In genomic region chr7:108598153-108598552, GRCh38 we compare ENCODE assay signal across 17 cellular contexts. TPM values are rescaled to one million over a fixed set of nuclear protein-coding genes. Genes with fewer than 3 reads are reported as not detected.
DNase-seq lines count a peak whose midpoint lies in the region; ATAC-seq and TF ChIP-seq lines count a peak whose summit lies in the region.
"Had no signal": no experiment of that assay in that cellular context is flagged by ENCODE, and none has a peak within 500 bp of the region (broad histone marks: within the 10 kb centered on the region; RNA-seq: fewer than 3 reads in every experiment).

No MANE protein-coding gene starts in this region.

- H3K4me3 Mint-ChIP-seq in endodermal cell, result no peak overlapping the region
- H3K4me3 Mint-ChIP-seq: activated naive CD4-positive, alpha-beta T cell treated with anti-CD3 and anti-CD28 coated beads for 36 hours; CD4-positive, alpha-beta memory T cell had no signal

- H3K23ac ChIP-seq in mesenchymal stem cell (ENCODE audit: low read length in 2 of 2), result no peak overlapping the region

- no peak overlapping the region for H3K27ac Mint-ChIP-seq in endodermal cell
- H3K27ac Mint-ChIP-seq: activated naive CD4-positive, alpha-beta T cell treated with anti-CD3 and anti-CD28 coated beads for 36 hours; CD4-positive, alpha-beta memory T cell had no signal

- in situ Hi-C loops in ACHN (cut with HindIII; ENCODE audit: low pct_ligation_motif_present, low pct_unique_long_range_greater_than_20kb, low sequenced_read_pairs), result no loop called here

- H3K4me1 ChIP-seq in endodermal cell (ENCODE audit: control insufficient read depth, insufficient read depth, low read length) (no peaks in the 10 kb centered on the region), right lobe of liver (no peaks in the 10 kb centered on the region), mesenchymal stem cell (ENCODE audit: control insufficient read depth, insufficient read depth, low read depth, low read length) (no peaks in the 10 kb centered on the region)
- H3K4me1 ChIP-seq: heart right ventricle, psoas muscle had no signal

- peak overlapping the region; percentile 44 for H3K27ac ChIP-seq in endodermal cell (ENCODE audit: low read depth, low read length)
- no peak overlapping the region for H3K27ac ChIP-seq in right lobe of liver
- H3K27ac ChIP-seq in mesenchymal stem cell (ENCODE audit: low read length, poor library complexity, severe bottlenecking), result no peak overlapping the region
- H3K27ac ChIP-seq: heart right ventricle, psoas muscle had no signal

- ATAC-seq in GM19397 (IDR thresholded peaks at IDR 0.05; ENCODE audit: unreplicated experiment) (no peak), right lobe of liver (no peak)
- ATAC-seq: esophagus mucosa, heart right ventricle, psoas muscle had no signal

- no peak overlapping the region for H2AK5ac ChIP-seq in mesenchymal stem cell (ENCODE audit: low read length, severe bottlenecking)

- H2BK120ac ChIP-seq in mesenchymal stem cell (ENCODE audit: low read depth, low read length), result no peak overlapping the region

- 73% methylated on average over 2 of the region's 2 CpGs; no CpG with 5 or more reads in 1 of the 2 experiments for WGBS in endodermal cell (ENCODE audit: insufficient coverage in 1 of 2, insufficient read length in 1 of 2), 2 experiments
- WGBS in right lobe of liver (ENCODE audit: insufficient coverage, low coverage, low lambda C conversion rate, missing lambda C conversion rate), result 87% methylated on average over 2 of the region's 2 CpGs
- 25% methylated on average over 1 of the region's 2 CpGs for WGBS in mesenchymal stem cell

- H4K91ac ChIP-seq in mesenchymal stem cell (ENCODE audit: low read length), result no peak overlapping the region

- H3K14ac ChIP-seq in mesenchymal stem cell (ENCODE audit: low read length in 2 of 2), result no peak overlapping the region

- no peak overlapping the region for H2BK12ac ChIP-seq in mesenchymal stem cell (ENCODE audit: low read length in 2 of 2)

- H3K9me3 ChIP-seq in endodermal cell (ENCODE audit: control insufficient read depth, low read length) (no peaks in the 10 kb centered on the region), right lobe of liver (no peaks in the 10 kb centered on the region), mesenchymal stem cell (ENCODE audit: control insufficient read depth, low read length) (no peaks in the 10 kb centered on the region)
- H3K9me3 ChIP-seq: heart right ventricle, psoas muscle had no signal

- intact Hi-C loops in right lobe of liver (cut with DNase I), result no loop called here

- H3K36me3 ChIP-seq in endodermal cell (ENCODE audit: control insufficient read depth, insufficient read depth, low read length), result no peaks in the 10 kb centered on the region
- H3K36me3 ChIP-seq in right lobe of liver, result no peaks in the 10 kb centered on the region
- H3K36me3 ChIP-seq in mesenchymal stem cell (ENCODE audit: control insufficient read depth in 1 of 2, insufficient read depth in 2 of 2, low read depth in 1 of 2, low read length in 2 of 2), result no peaks in the 10 kb centered on the region
- H3K36me3 ChIP-seq: heart right ventricle had no signal

- no peak overlapping the region for H2AFZ ChIP-seq in mesenchymal stem cell (ENCODE audit: low read depth, low read length)

- no peak overlapping the region for H3K18ac ChIP-seq in mesenchymal stem cell (ENCODE audit: low read depth in 1 of 2, low read length in 2 of 2)

- TF ChIP-seq POLR2A in right lobe of liver (IDR thresholded peaks at IDR 0.05), result no peak

- peaks cover 5% of the 10 kb centered on the region for H3K27me3 Mint-ChIP-seq in endodermal cell (ENCODE audit: insufficient read depth)

- H3K36me3 Mint-ChIP-seq in endodermal cell (ENCODE audit: low read depth), result no peaks in the 10 kb centered on the region
- H3K36me3 Mint-ChIP-seq: CD4-positive, alpha-beta memory T cell had no signal

- H3K4me3 ChIP-seq in endodermal cell (ENCODE audit: low read length) (no peak overlapping the region), right lobe of liver (no peak overlapping the region), mesenchymal stem cell (ENCODE audit: insufficient read depth in 1 of 2, low read depth in 1 of 2, low read length in 2 of 2) (no peak overlapping the region)
- H3K4me3 ChIP-seq: heart right ventricle, psoas muscle had no signal

- no peaks in the 10 kb centered on the region for H3K9me3 Mint-ChIP-seq in endodermal cell
- H3K9me3 Mint-ChIP-seq: activated naive CD4-positive, alpha-beta T cell treated with anti-CD3 and anti-CD28 coated beads for 36 hours; CD4-positive, alpha-beta memory T cell had no signal

- H2BK5ac ChIP-seq in mesenchymal stem cell (ENCODE audit: low read depth, low read length, poor library complexity, severe bottlenecking), result no peak overlapping the region

- H3K9ac ChIP-seq in endodermal cell (ENCODE audit: extremely low read depth, low read length, poor library complexity, severe bottlenecking) (no peak overlapping the region), mesenchymal stem cell (ENCODE audit: low read length) (no peak overlapping the region)

- H3K4ac ChIP-seq in mesenchymal stem cell (ENCODE audit: low read depth in 1 of 2, low read length in 2 of 2), result no peak overlapping the region

- TF ChIP-seq CTCF in endodermal cell (conservative IDR thresholded peaks at IDR 0.05) (no peak), right lobe of liver (IDR thresholded peaks at IDR 0.05) (no peak)

- no peak overlapping the region for H2BK15ac ChIP-seq in mesenchymal stem cell (ENCODE audit: low read depth, poor library complexity, severe bottlenecking)

- H4K8ac ChIP-seq in mesenchymal stem cell (ENCODE audit: low read length), result no peak overlapping the region

- DNase-seq in COR-L47 (lab: John Stamatoyannopoulos, UW), result peak; percentile 47
- peak; percentile 51 for DNase-seq in NCI-H146 (lab: John Stamatoyannopoulos, UW)
- DNase-seq in NCI-H510A treated with DMSO at 0.1 percent for 48 hours (lab: John Stamatoyannopoulos, UW), result peak; percentile 46
- no peak for DNase-seq in endodermal cell
- DNase-seq in right lobe of liver, result no peak
- no peak for DNase-seq in ACHN
- no peak for DNase-seq in mesenchymal stem cell
- DNase-seq: activated CD4-positive, CD25-positive, alpha-beta regulatory T cell treated with anti-CD3 and anti-CD28 coated beads, Interleukin-2, amount 50 U/mL, for 72 hours; activated naive CD4-positive, alpha-beta T cell treated with anti-CD3 and anti-CD28 coated beads for 36 hours; CD4-positive, alpha-beta memory T cell; GF-D8; heart right ventricle; psoas muscle; SIG-M5; T-helper 2 cell had no signal

- no peak overlapping the region for H3K4me2 ChIP-seq in mesenchymal stem cell (ENCODE audit: low read length, poor library complexity, severe bottlenecking)

- no peaks in the 10 kb centered on the region for H3K79me1 ChIP-seq in mesenchymal stem cell (replicated peaks; ENCODE audit: low read length, poor library complexity, severe bottlenecking)

- H3K4me1 Mint-ChIP-seq in endodermal cell, result peaks cover 12% of the 10 kb centered on the region
- H3K4me1 Mint-ChIP-seq: CD4-positive, alpha-beta memory T cell had no signal

- H3K27me3 ChIP-seq in endodermal cell (ENCODE audit: control insufficient read depth, insufficient read depth, low read length, poor library complexity, severe bottlenecking), result no peaks in the 10 kb centered on the region
- no peaks in the 10 kb centered on the region for H3K27me3 ChIP-seq in right lobe of liver
- H3K27me3 ChIP-seq in mesenchymal stem cell (ENCODE audit: control insufficient read depth in 1 of 2, insufficient read depth in 1 of 2, low read length in 2 of 2), result peaks cover 0 to 13% of the 10 kb centered on the region in 2 experiments

RNA-seq across cellular contexts. Expression of gene DNAJB9, which starts 28.5 kb away (rescaled TPM):
- total RNA-seq in endodermal cell, result 10 to 100 TPM; 14.4 to 16.6 TPM
- 19.0 TPM for polyA plus RNA-seq in endodermal cell (2013, experiment 1 of 2)
- polyA plus RNA-seq in endodermal cell (2013, experiment 2 of 2), result 16.0 TPM
- total RNA-seq in right lobe of liver, result 10 to 100 TPM; 39.1 to 57.0 (median 53.4) TPM
- polyA plus RNA-seq in mesenchymal stem cell (2013, experiment 1 of 2), result 35.8 TPM
- 35.7 TPM for polyA plus RNA-seq in mesenchymal stem cell (2013, experiment 2 of 2)

RNA-seq across cellular contexts. Expression of gene THAP5, which starts 28.6 kb away (rescaled TPM):
- total RNA-seq in endodermal cell (10 to 100 TPM; 21.5 to 23.8 TPM), right lobe of liver (10 to 100 TPM; 15.5 to 17.9 (median 17.3) TPM)
- 28.4 TPM for polyA plus RNA-seq in endodermal cell (2013, experiment 1 of 2)
- 30.5 TPM for polyA plus RNA-seq in endodermal cell (2013, experiment 2 of 2)
- polyA plus RNA-seq in mesenchymal stem cell (2013, experiment 1 of 2), result 22.6 TPM
- polyA plus RNA-seq in mesenchymal stem cell (2013, experiment 2 of 2), result 24.2 TPM

Comparison
In these comparisons a context has a peak if more than half of its experiments do, and no peak if none do; other contexts are left out.
1. DNase-seq: peak in COR-L47 (single experiment), NCI-H146 (single experiment) and NCI-H510A treated with DMSO at 0.1 percent for 48 hours (single experiment); none in endodermal cell (single experiment), right lobe of liver (0 of 3), ACHN (single experiment) and mesenchymal stem cell (single experiment).